20 cellular contexts compared by ENCODE assay signal in genomic region chr11:134854391-134854991, GRCh38.
"Had no signal": no experiment of that assay in that cellular context is flagged by ENCODE, and none has a peak within 500 bp of the region (broad histone marks: within the 10 kb centered on the region; RNA-seq: fewer than 3 reads in every experiment).

No MANE protein-coding gene starts in this region.

- H3K4me1 Mint-ChIP-seq: activated B cell treated with CpG ODN at 0.5 μM for 24 hours; activated CD4-positive, alpha-beta T cell treated with anti-CD3 and anti-CD28 coated beads for 36 hours; activated naive CD4-positive, alpha-beta T cell treated with anti-CD3 and anti-CD28 coated beads, Interleukin-2, amount 10 ng/mL, durations not matched to agents 7 days and 5 days; naive thymus-derived CD8-positive, alpha-beta T cell; neural progenitor cell had no signal

- H3K4me3 Mint-ChIP-seq: activated B cell treated with CpG ODN at 0.5 μM for 24 hours; activated CD4-positive, alpha-beta T cell treated with anti-CD3 and anti-CD28 coated beads for 36 hours; activated naive CD4-positive, alpha-beta T cell treated with anti-CD3 and anti-CD28 coated beads, Interleukin-2, amount 10 ng/mL, durations not matched to agents 7 days and 5 days; naive thymus-derived CD8-positive, alpha-beta T cell; neural progenitor cell had no signal

- H3K27ac ChIP-seq: colonic mucosa, esophagus squamous epithelium, heart left ventricle, neural progenitor cell, ovary, psoas muscle, right atrium auricular region, spleen, thyroid gland had no signal

- DNase-seq: activated B cell treated with CpG ODN at 0.5 μM for 24 hours; activated CD4-positive, alpha-beta T cell treated with anti-CD3 and anti-CD28 coated beads for 36 hours; activated CD4-positive, alpha-beta T cell treated with anti-CD3 and anti-CD28 coated beads, Interleukin-2, amount 50 U/mL, for 48 hours; activated effector memory CD4-positive, alpha-beta T cell treated with anti-CD3 and anti-CD28 coated beads, Interleukin-2, amount 50 U/mL, for 16 hours; colonic mucosa; esophagus squamous epithelium; heart left ventricle; left colon; mesenchymal stem cell; naive thymus-derived CD8-positive, alpha-beta T cell; ovary; psoas muscle; spleen; stimulated activated CD4-positive, alpha-beta T cell treated with anti-CD3 and anti-CD28 coated beads, Interleukin-4, amount 100 ng/mL, for 4 hours; stimulated activated naive CD8-positive, alpha-beta T cell treated with anti-CD3 and anti-CD28 coated beads, Interleukin-15, Interleukin-2, amounts not matched to agents 100 U/mL and 50 U/mL, for 24 hours; T-helper 9 cell; thyroid gland had no signal

- H3K9me3 ChIP-seq: colonic mucosa, esophagus squamous epithelium, heart left ventricle, ovary, psoas muscle, right atrium auricular region, spleen, thyroid gland had no signal

- H3K4me1 ChIP-seq: colonic mucosa, heart left ventricle, psoas muscle, right atrium auricular region, spleen, thyroid gland had no signal

- H3K4me3 ChIP-seq: colonic mucosa, esophagus squamous epithelium, heart left ventricle, neural progenitor cell, ovary, psoas muscle, right atrium auricular region, spleen, thyroid gland had no signal

- H3K36me3 ChIP-seq: colonic mucosa, esophagus squamous epithelium, heart left ventricle, neural progenitor cell, ovary, right atrium auricular region, spleen, thyroid gland had no signal

- H3K27ac Mint-ChIP-seq: activated B cell treated with CpG ODN at 0.5 μM for 24 hours; activated CD4-positive, alpha-beta T cell treated with anti-CD3 and anti-CD28 coated beads for 36 hours; activated naive CD4-positive, alpha-beta T cell treated with anti-CD3 and anti-CD28 coated beads, Interleukin-2, amount 10 ng/mL, durations not matched to agents 7 days and 5 days; naive thymus-derived CD8-positive, alpha-beta T cell; neural progenitor cell had no signal

- ATAC-seq: activated CD4-positive, alpha-beta T cell treated with anti-CD3 and anti-CD28 coated beads for 36 hours; heart left ventricle; left colon; naive thymus-derived CD8-positive, alpha-beta T cell; psoas muscle; stimulated activated naive CD8-positive, alpha-beta T cell treated with anti-CD3 and anti-CD28 coated beads, Interleukin-15, Interleukin-2, amounts not matched to agents 100 U/mL and 50 U/mL, for 24 hours had no signal

- H3K27me3 ChIP-seq: colonic mucosa, neural progenitor cell, ovary, right atrium auricular region, thyroid gland had no signal

- H3K9me3 Mint-ChIP-seq: activated B cell treated with CpG ODN at 0.5 μM for 24 hours; activated naive CD4-positive, alpha-beta T cell treated with anti-CD3 and anti-CD28 coated beads, Interleukin-2, amount 10 ng/mL, durations not matched to agents 7 days and 5 days; naive thymus-derived CD8-positive, alpha-beta T cell; neural progenitor cell had no signal

- H3K36me3 Mint-ChIP-seq: activated naive CD4-positive, alpha-beta T cell treated with anti-CD3 and anti-CD28 coated beads, Interleukin-2, amount 10 ng/mL, durations not matched to agents 7 days and 5 days; naive thymus-derived CD8-positive, alpha-beta T cell; neural progenitor cell had no signal
